ENCODE assay signal across 12 cellular contexts in the genomic region with DNA sequence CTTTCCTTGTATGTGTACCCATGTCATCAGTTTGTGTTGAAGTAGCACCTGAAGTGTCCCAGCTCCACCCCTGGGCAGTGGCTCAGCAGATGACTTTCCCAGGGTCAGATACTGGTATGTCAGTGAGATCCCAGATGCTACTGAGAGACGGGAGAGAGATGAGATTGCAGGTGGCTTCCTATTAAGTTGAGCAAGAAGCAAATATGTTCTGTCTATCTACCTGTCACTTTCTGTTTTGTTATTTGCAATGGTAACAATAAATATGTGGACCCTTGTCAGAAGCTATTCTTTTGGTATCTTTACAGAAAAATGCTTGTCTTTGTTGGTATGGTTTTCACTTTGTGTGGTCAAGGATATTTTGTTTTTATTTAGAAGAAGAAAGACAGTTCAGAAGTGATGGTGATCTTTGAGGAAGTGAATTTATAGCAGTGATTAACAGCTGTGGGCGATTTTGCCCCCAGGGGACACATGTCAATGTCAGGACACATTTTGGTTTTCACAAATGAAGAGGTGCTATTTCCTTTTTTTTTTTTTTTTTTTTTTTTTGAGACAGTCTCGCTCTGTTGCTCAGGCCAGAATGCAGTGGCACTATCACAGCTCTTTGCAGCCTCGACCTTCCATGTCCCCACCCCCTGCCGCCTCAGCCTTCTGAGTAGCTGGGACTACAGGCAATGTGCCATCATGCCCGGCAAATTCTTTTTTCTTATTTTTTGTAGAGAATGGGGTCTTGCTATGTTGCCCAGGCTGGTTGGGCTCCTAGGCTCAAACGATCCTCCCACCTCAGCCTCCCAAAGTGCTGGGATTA. TPM values are rescaled to one million over a fixed set of nuclear protein-coding genes. Genes with fewer than 3 reads are reported as not detected.
DNase-seq lines count a peak whose midpoint lies in the region; ATAC-seq and FAIRE-seq lines count a peak whose summit lies in the region.
"Had no signal": no experiment of that assay in that cellular context is flagged by ENCODE, and none has a peak within 500 bp of the region (broad histone marks: within the 10 kb centered on the region; RNA-seq: fewer than 3 reads in every experiment).

No MANE protein-coding gene starts in this region.

- H3K9me3 Mint-ChIP-seq in CD4-positive, alpha-beta memory T cell = no peaks in the 10 kb centered on the region
- no peaks in the 10 kb centered on the region for H3K9me3 Mint-ChIP-seq in activated CD4-positive, alpha-beta T cell treated with anti-CD3 and anti-CD28 coated beads, Interleukin-2, amount 10 ng/mL, durations not matched to agents 7 days and 5 days

- FAIRE-seq in GM19239 (lab: Jason Lieb, UNC) = peak; percentile 86

- H3K4me1 ChIP-seq in CD4-positive, alpha-beta memory T cell (ENCODE audit: insufficient read depth, low read length) = peaks cover 22% of the 10 kb centered on the region
- H3K4me1 ChIP-seq: BE2C had no signal

- H3K4me3 Mint-ChIP-seq in CD4-positive, alpha-beta memory T cell = peak overlapping the region in 4 of 8 donors; percentile 30 to 48 (median 41)
- H3K4me3 Mint-ChIP-seq in activated CD4-positive, alpha-beta T cell treated with anti-CD3 and anti-CD28 coated beads, Interleukin-2, amount 10 ng/mL, durations not matched to agents 7 days and 5 days = no peak overlapping the region

- peaks cover 47 to 62% of the 10 kb centered on the region in 2 donors for H3K36me3 Mint-ChIP-seq in CD4-positive, alpha-beta memory T cell
- H3K36me3 Mint-ChIP-seq in activated CD4-positive, alpha-beta T cell treated with anti-CD3 and anti-CD28 coated beads, Interleukin-2, amount 10 ng/mL, durations not matched to agents 7 days and 5 days (ENCODE audit: low read depth) = peaks cover 55% of the 10 kb centered on the region

- CTCF ChIA-PET in CD4-positive, alpha-beta memory T cell (lab: Charles Lee; ENCODE audit: partially characterized antibody) = interaction anchor here (0.6 to 1.3 kb wide), 4 partner anchors 14 to 77 kb away, joined by 3 to 4 read pairs (median 3); no protein-coding TSS in a partner anchor
- CTCF ChIA-PET in activated CD4-positive, alpha-beta T cell treated with anti-CD3 and anti-CD28 coated beads, Interleukin-2, amount 10 ng/mL, durations not matched to agents 7 days and 5 days (lab: Charles Lee) = no interaction called here

- no peak for DNase-seq in CD4-positive, alpha-beta memory T cell
- no peak for DNase-seq in GM19239 (ENCODE audit: insufficient read length, low spot score)
- DNase-seq in MV-4-11 (lab: John Stamatoyannopoulos, UW) = peak; percentile 81
- DNase-seq in activated CD4-positive, alpha-beta T cell treated with anti-CD3 and anti-CD28 coated beads, Interleukin-2, amount 10 ng/mL, durations not matched to agents 7 days and 5 days = no peak
- no peak for DNase-seq in NCI-H1417 treated with DMSO at 0.1 percent for 48 hours (lab: John Stamatoyannopoulos, UW)
- DNase-seq in SIG-M5 (lab: John Stamatoyannopoulos, UW) = no peak
- DNase-seq in GM19238 (ENCODE audit: insufficient read length, low spot score) = no peak
- DNase-seq: BE2C; GOT3; stimulated activated CD4-positive, alpha-beta T cell treated with anti-CD3 and anti-CD28 coated beads, Interleukin-15, amount 100 ng/mL, for 24 hours; T-helper 2 cell had no signal

- no peaks in the 10 kb centered on the region for H3K27me3 ChIP-seq in CD4-positive, alpha-beta memory T cell (ENCODE audit: insufficient read depth, low read length)
- H3K27me3 ChIP-seq: BE2C had no signal

- no peaks in the 10 kb centered on the region for H3K27me3 Mint-ChIP-seq in CD4-positive, alpha-beta memory T cell
- H3K27me3 Mint-ChIP-seq in activated CD4-positive, alpha-beta T cell treated with anti-CD3 and anti-CD28 coated beads, Interleukin-2, amount 10 ng/mL, durations not matched to agents 7 days and 5 days = no peaks in the 10 kb centered on the region

- H3K4me3 ChIP-seq in CD4-positive, alpha-beta memory T cell (ENCODE audit: low read length in 2 of 2) = no peak overlapping the region

- POLR2A ChIA-PET in CD4-positive, alpha-beta memory T cell (lab: Charles Lee; ENCODE audit: partially characterized antibody) = interaction anchor here (0.6 to 1.7 kb wide), 3 partner anchors 8 to 47 kb away, joined by 3 to 5 read pairs (median 4); no protein-coding TSS in a partner anchor
- POLR2A ChIA-PET in activated CD4-positive, alpha-beta T cell treated with anti-CD3 and anti-CD28 coated beads, Interleukin-2, amount 10 ng/mL, durations not matched to agents 7 days and 5 days (lab: Charles Lee) = interaction anchor here (0.7 kb wide), 1 partner anchor 14 kb away, joined by 4 read pairs; no protein-coding TSS in a partner anchor

- peaks cover 40 to 76% (median 63%) of the 10 kb centered on the region in 4 donors for H3K4me1 Mint-ChIP-seq in CD4-positive, alpha-beta memory T cell
- H3K4me1 Mint-ChIP-seq in activated CD4-positive, alpha-beta T cell treated with anti-CD3 and anti-CD28 coated beads, Interleukin-2, amount 10 ng/mL, durations not matched to agents 7 days and 5 days = peaks cover 23% of the 10 kb centered on the region

- intact Hi-C loops in CD4-positive, alpha-beta memory T cell (cut with micrococcal nuclease) = no loop called here

- peak overlapping the region in 4 of 7 donors; percentile 9 to 64 (median 47) for H3K27ac Mint-ChIP-seq in CD4-positive, alpha-beta memory T cell
- H3K27ac Mint-ChIP-seq in activated CD4-positive, alpha-beta T cell treated with anti-CD3 and anti-CD28 coated beads, Interleukin-2, amount 10 ng/mL, durations not matched to agents 7 days and 5 days = no peak overlapping the region

- H3K27ac ChIP-seq in CD4-positive, alpha-beta memory T cell (ENCODE audit: low read depth, low read length) = no peak overlapping the region

- H3K9me3 ChIP-seq in CD4-positive, alpha-beta memory T cell (ENCODE audit: control insufficient read depth in 1 of 2, low read length in 2 of 2) = no peaks in the 10 kb centered on the region
- H3K9me3 ChIP-seq: BE2C had no signal

- ATAC-seq in HG02870 (IDR thresholded peaks at IDR 0.05; ENCODE audit: unreplicated experiment) = peak; percentile 59

- H3K36me3 ChIP-seq in CD4-positive, alpha-beta memory T cell (ENCODE audit: insufficient read depth, low read length) = peaks cover 6% of the 10 kb centered on the region
- H3K36me3 ChIP-seq: BE2C had no signal

RNA-seq across cellular contexts. Expression of a gene that starts 21.4 kb away (rescaled TPM):
- 10 to 100 TPM; 78.1 to 81.3 TPM for total RNA-seq in CD4-positive, alpha-beta memory T cell
- polyA plus RNA-seq in CD4-positive, alpha-beta memory T cell = 10 to 100 TPM in 1 of 2 donors, 1 to 10 TPM in 1; 4.4 to 17.9 TPM
- total RNA-seq in activated CD4-positive, alpha-beta T cell treated with anti-CD3 and anti-CD28 coated beads, Interleukin-2, amount 10 ng/mL, durations not matched to agents 7 days and 5 days = 10 to 100 TPM; 48.2 to 56.7 TPM
